In the genomic region with DNA sequence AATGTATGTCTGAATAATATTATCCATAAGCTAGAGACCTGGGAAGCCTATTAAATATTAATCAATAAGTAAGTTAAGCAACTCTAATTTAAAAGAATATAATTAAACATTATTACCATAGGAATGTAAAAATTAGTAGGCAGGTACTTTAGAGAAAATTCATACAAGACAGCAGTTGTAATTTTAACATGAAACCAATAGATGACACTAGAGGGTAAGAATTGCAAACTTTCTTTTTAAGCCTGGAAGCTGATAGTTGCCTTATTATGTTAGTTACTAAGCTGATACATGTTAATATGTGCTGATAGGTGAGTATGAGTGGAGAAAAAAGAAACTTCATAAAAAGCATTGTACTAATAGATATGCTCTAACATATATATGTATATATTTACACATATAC, we compare ENCODE assay signal across 9 cellular contexts.
DNase-seq lines count a peak whose midpoint lies in the region; ATAC-seq and TF ChIP-seq lines count a peak whose summit lies in the region.
"Had no signal": no experiment of that assay in that cellular context is flagged by ENCODE, and none has a peak within 500 bp of the region (broad histone marks: within the 10 kb centered on the region; RNA-seq: fewer than 3 reads in every experiment).

No MANE protein-coding gene starts in this region.

- TF ChIP-seq EP300 in transverse colon (IDR thresholded peaks at IDR 0.05; ENCODE audit: low read depth), result no peak

- in situ Hi-C loops in transverse colon (cut with MboI; ENCODE audit: low pct_ligation_motif_present in 1 of 4, low pct_unique_long_range_greater_than_20kb in 1 of 4, low sequenced_read_pairs in 3 of 4), result no loop called here

- intact Hi-C loops in psoas muscle (cut with DNase I) (no loop called here), transverse colon (cut with DNase I; ENCODE audit: low total_unique reads) (no loop called here), posterior cingulate gyrus (cut with DNase I) (no loop called here)

- H3K4me3 ChIP-seq in choroid plexus epithelial cell (ENCODE audit: low read depth, low read length), result no peak overlapping the region
- no peak overlapping the region for H3K4me3 ChIP-seq in psoas muscle
- no peak overlapping the region for H3K4me3 ChIP-seq in transverse colon

- no peaks in the 10 kb centered on the region for H3K27me3 ChIP-seq in psoas muscle (ENCODE audit: insufficient read depth in 3 of 3, low read length in 2 of 3)
- no peaks in the 10 kb centered on the region for H3K27me3 ChIP-seq in transverse colon

- peak; percentile 35 for DNase-seq in NCI-H2171 treated with DMSO at 0.1 percent for 48 hours (lab: John Stamatoyannopoulos, UW)
- no peak for DNase-seq in NCI-H2171 (lab: John Stamatoyannopoulos, UW)
- peak in 2 of 3 experiments; percentile 35 to 76 for DNase-seq in NCI-H1417 (lab: John Stamatoyannopoulos, UW)
- peak; percentile 11 for DNase-seq in choroid plexus epithelial cell (ENCODE audit: low read depth)
- DNase-seq in psoas muscle, result no peak
- DNase-seq in transverse colon, result no peak
- DNase-seq in posterior cingulate gyrus, result no peak
- DNase-seq in GDM1 (lab: John Stamatoyannopoulos, UW), result no peak
- DNase-seq: left colon had no signal

- H3K36me3 ChIP-seq in psoas muscle (ENCODE audit: insufficient read depth in 1 of 2, low read depth in 1 of 2) (no peaks in the 10 kb centered on the region), transverse colon (no peaks in the 10 kb centered on the region)

- ATAC-seq in psoas muscle, result no peak
- ATAC-seq: left colon had no signal

- TF ChIP-seq CTCF in choroid plexus epithelial cell (conservative IDR thresholded peaks at IDR 0.05; ENCODE audit: low read depth, low read length) (peak; percentile 30), psoas muscle (IDR thresholded peaks at IDR 0.05) (peak; percentile 26), transverse colon (IDR thresholded peaks at IDR 0.05) (peak in 1 of 5 experiments; percentile 2)

- TF ChIP-seq POLR2A in transverse colon (IDR thresholded peaks at IDR 0.05), result no peak

- H3K4me1 ChIP-seq in psoas muscle, result no peaks in the 10 kb centered on the region
- H3K4me1 ChIP-seq in transverse colon, result no peaks in the 10 kb centered on the region

- no peaks in the 10 kb centered on the region for H3K9me3 ChIP-seq in psoas muscle
- H3K9me3 ChIP-seq in transverse colon, result no peaks in the 10 kb centered on the region

- H3K27ac ChIP-seq in psoas muscle, result no peak overlapping the region
- H3K27ac ChIP-seq in transverse colon, result no peak overlapping the region

Comparison
In these comparisons a context has a peak if more than half of its experiments do, and no peak if none do; other contexts are left out.
1. DNase-seq: peak in NCI-H2171 treated with DMSO at 0.1 percent for 48 hours (single experiment), NCI-H1417 (2 of 3) and choroid plexus epithelial cell (single experiment); none in NCI-H2171 (single experiment), psoas muscle (0 of 2), transverse colon (single experiment), posterior cingulate gyrus (0 of 10) and GDM1 (single experiment).